Comparison of ENCODE assay signal across 8 cellular contexts in the genomic region with DNA sequence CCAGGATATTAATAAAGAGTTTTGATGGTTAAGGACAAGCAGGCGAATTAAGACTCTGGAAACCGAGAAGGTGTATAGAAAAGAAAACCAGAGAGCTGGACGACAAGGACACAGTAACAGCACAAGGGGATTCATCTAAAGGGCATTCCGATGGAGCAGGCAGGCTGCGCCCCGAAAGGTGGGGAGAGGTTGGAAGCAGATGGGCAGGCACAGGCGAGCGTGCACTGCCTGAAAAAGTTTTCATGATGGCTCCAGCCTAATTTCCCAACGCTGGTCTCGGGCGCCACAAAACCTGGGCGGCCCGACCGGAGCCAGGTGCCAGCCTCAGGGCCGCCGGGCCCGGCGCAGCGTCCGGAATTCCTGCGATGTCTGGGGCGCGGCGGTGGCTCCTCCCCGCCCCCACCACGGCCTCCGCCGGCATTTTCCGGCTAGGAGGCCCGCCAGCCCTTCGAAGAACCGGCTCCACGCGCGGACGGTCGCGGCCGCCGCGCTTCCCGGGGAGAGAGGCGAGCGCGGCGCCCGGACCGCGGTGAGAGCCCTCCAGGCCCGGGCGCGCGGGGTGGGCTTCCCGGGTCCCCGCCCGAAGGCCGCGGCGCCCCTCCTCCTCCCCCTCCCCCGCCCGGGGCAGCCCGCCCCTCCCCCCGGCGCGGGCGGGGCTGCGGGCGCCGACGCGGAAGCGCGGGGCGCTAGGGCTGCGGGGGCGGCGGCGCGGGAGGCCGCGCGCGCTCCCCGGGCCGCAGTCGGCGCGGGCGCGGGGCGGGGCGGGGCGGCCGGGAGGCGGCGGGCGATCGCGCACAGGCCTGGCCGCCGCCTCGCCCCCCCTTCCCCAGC. TPM values are rescaled to one million over a fixed set of nuclear protein-coding genes. Genes with fewer than 3 reads are reported as not detected.
A peak's percentile ranks its signal among the peaks of the same experiment; 100 is the strongest.
DNase-seq lines count a peak whose midpoint lies in the region; ATAC-seq and TF ChIP-seq lines count a peak whose summit lies in the region.

No MANE protein-coding gene starts in this region.

- POLR2A ChIA-PET in AG04449 (lab: Yijun Ruan, JAX) = interaction anchor here (0.7 to 1.5 kb wide), 2 partner anchors 98 to 158 kb away, joined by 3 to 7 read pairs; no protein-coding TSS in a partner anchor

- no peaks in the 10 kb centered on the region for H3K36me3 ChIP-seq in esophagus (ENCODE audit: control insufficient read depth in 2 of 2, insufficient read depth in 2 of 2, low read length in 1 of 2)
- no peaks in the 10 kb centered on the region for H3K36me3 ChIP-seq in muscle layer of colon (ENCODE audit: insufficient read depth, low read length)
- no peaks in the 10 kb centered on the region for H3K36me3 ChIP-seq in stomach

- TF ChIP-seq POLR2A in stomach (IDR thresholded peaks at IDR 0.05) = peak in 1 of 4 donors; percentile 37

- H3K4me3 ChIP-seq in AG04449 (ENCODE audit: low read depth, low read length) (peak overlapping the region; percentile 73), esophagus (ENCODE audit: low read depth in 1 of 2, low read length in 2 of 2) (peak overlapping the region; percentile 74 to 92), muscle layer of colon (ENCODE audit: low read depth in 1 of 2, low read length in 2 of 2) (peak overlapping the region; percentile 55 to 93), stomach (peak overlapping the region; percentile 63 to 94 (median 84))

- TF ChIP-seq CTCF in AG04449 (IDR thresholded peaks at IDR 0.05; ENCODE audit: insufficient read depth, low read length, missing control alignments) (no peak), stomach (IDR thresholded peaks at IDR 0.05) (no peak)

- peak; percentile 38 for ATAC-seq in GM18867 (IDR thresholded peaks at IDR 0.05; ENCODE audit: unreplicated experiment)
- peak; percentile 19 for ATAC-seq in HG03064 (IDR thresholded peaks at IDR 0.05; ENCODE audit: low read depth, unreplicated experiment)

- TF ChIP-seq EP300 in stomach (IDR thresholded peaks at IDR 0.05) = no peak

- peak overlapping the region; percentile 75 for H3K9ac ChIP-seq in muscle layer of colon (ENCODE audit: low read length)

- intact Hi-C loops in stomach (cut with DNase I; ENCODE audit: low total_unique reads) = loop anchor here (10.0 kb wide), 1 partner anchor 101 kb away; the partner anchor contains the start of gene VPS26C

- CTCF ChIA-PET in AG04449 (lab: Yijun Ruan, JAX) = interaction anchor here (1.2 to 1.3 kb wide), 3 partner anchors 10 to 171 kb away, joined by 3 to 4 read pairs (median 3); no protein-coding TSS in a partner anchor

- WGBS in esophagus, 2 donors = 0 to 1% methylated on average over 30 to 101 of the region's 102 CpGs
- 0 to 1% (median 0%) methylated on average over 19 to 102 of the region's 102 CpGs for whole genome bisulfite sequencing in stomach, 5 donors

- no peaks in the 10 kb centered on the region for H3K4me1 ChIP-seq in esophagus (ENCODE audit: control insufficient read depth in 2 of 2, insufficient read depth in 2 of 2, low read length in 1 of 2)
- H3K4me1 ChIP-seq in muscle layer of colon (ENCODE audit: insufficient read depth, low read length) = peaks cover 31% of the 10 kb centered on the region
- H3K4me1 ChIP-seq in stomach = peaks cover 9 to 38% (median 28%) of the 10 kb centered on the region in 4 donors

- H3K9me3 ChIP-seq in esophagus (ENCODE audit: control insufficient read depth in 2 of 2, insufficient read depth in 1 of 2, low read depth in 1 of 2, low read length in 1 of 2) (no peaks in the 10 kb centered on the region), muscle layer of colon (ENCODE audit: low read length) (no peaks in the 10 kb centered on the region), stomach (no peaks in the 10 kb centered on the region)

- DNase-seq in AG04449 (ENCODE audit: low read depth, low spot score) (no peak), NCI-H748 (lab: John Stamatoyannopoulos, UW; ENCODE audit: unreplicated experiment) (peak; percentile 75), activated T-cell treated with anti-CD3 and anti-CD28 coated beads for 24 hours (ENCODE audit: low read depth) (peak; percentile 54), stomach (peak; percentile 77)

- H3K27me3 ChIP-seq in esophagus (ENCODE audit: control insufficient read depth in 1 of 2, insufficient read depth in 2 of 2, low read length in 2 of 2) (no peaks in the 10 kb centered on the region), muscle layer of colon (ENCODE audit: control insufficient read depth in 1 of 2, insufficient read depth in 2 of 2, low read length in 2 of 2) (no peaks in the 10 kb centered on the region), stomach (no peaks in the 10 kb centered on the region)

- H3K27ac ChIP-seq in esophagus (ENCODE audit: low read depth in 2 of 2, low read length in 1 of 2) (peak overlapping the region; percentile 100), muscle layer of colon (ENCODE audit: low read depth, low read length) (peak overlapping the region; percentile 75), stomach (peak overlapping the region; percentile 99 to 100 (median 99))

RNA-seq across cellular contexts. Expression of gene DYRK1A, which starts 0.7 kb away (rescaled TPM):
- polyA plus RNA-seq in esophagus (10 to 100 TPM; 14.2 to 18.5 TPM), stomach (10 to 100 TPM; 10.1 to 19.0 (median 16.3) TPM)
- total RNA-seq in stomach = 100 to 1,000 TPM in 2 of 5 donors, 10 to 100 TPM in 3; 58.3 to 124 (median 99.4) TPM
